Comparison of ENCODE assay signal across 1 cellular context in the genomic region with DNA sequence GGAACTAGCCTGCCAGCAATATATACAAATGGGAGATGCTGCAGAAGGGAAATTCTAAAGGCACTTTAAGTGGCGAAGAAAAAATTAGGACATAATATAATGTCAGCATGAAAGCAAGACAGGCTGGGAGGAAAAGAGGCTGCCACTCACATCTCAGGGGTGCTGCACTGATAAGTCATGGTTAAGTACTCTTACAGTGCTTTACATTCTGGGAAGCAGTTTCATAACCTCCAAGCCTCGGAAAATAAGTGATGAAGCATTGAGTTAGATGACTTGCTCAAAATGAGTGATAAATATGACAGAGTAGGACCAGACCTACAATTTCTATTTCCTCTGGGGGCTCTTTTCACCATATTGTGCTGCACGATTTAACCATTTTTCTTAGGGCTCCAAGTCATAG.
TF ChIP-seq lines count a peak whose summit lies in the region.

No MANE protein-coding gene starts in this region.

TF ChIP-seq in SK-N-SH treated with all-trans-retinoic acid at 6 μM for 48 hours, 23 proteins besides CTCF, POLR2A, EP300 and RAD21 (continued from another document):
- TF ChIP-seq, protein P1, sequence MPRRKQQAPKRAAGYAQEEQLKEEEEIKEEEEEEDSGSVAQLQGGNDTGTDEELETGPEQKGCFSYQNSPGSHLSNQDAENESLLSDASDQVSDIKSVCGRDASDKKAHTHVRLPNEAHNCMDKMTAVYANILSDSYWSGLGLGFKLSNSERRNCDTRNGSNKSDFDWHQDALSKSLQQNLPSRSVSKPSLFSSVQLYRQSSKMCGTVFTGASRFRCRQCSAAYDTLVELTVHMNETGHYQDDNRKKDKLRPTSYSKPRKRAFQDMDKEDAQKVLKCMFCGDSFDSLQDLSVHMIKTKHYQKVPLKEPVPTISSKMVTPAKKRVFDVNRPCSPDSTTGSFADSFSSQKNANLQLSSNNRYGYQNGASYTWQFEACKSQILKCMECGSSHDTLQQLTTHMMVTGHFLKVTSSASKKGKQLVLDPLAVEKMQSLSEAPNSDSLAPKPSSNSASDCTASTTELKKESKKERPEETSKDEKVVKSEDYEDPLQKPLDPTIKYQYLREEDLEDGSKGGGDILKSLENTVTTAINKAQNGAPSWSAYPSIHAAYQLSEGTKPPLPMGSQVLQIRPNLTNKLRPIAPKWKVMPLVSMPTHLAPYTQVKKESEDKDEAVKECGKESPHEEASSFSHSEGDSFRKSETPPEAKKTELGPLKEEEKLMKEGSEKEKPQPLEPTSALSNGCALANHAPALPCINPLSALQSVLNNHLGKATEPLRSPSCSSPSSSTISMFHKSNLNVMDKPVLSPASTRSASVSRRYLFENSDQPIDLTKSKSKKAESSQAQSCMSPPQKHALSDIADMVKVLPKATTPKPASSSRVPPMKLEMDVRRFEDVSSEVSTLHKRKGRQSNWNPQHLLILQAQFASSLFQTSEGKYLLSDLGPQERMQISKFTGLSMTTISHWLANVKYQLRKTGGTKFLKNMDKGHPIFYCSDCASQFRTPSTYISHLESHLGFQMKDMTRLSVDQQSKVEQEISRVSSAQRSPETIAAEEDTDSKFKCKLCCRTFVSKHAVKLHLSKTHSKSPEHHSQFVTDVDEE (CRISPR knock-in tag; IDR thresholded peaks at IDR 0.05), result no peak
- no peak for TF ChIP-seq OSR1 (CRISPR knock-in tag; IDR thresholded peaks at IDR 0.05)
- TF ChIP-seq ZFP30 (CRISPR knock-in tag; IDR thresholded peaks at IDR 0.05), result no peak
- TF ChIP-seq ZNF70 (CRISPR knock-in tag; IDR thresholded peaks at IDR 0.05), result no peak
- TF ChIP-seq, protein P2, sequence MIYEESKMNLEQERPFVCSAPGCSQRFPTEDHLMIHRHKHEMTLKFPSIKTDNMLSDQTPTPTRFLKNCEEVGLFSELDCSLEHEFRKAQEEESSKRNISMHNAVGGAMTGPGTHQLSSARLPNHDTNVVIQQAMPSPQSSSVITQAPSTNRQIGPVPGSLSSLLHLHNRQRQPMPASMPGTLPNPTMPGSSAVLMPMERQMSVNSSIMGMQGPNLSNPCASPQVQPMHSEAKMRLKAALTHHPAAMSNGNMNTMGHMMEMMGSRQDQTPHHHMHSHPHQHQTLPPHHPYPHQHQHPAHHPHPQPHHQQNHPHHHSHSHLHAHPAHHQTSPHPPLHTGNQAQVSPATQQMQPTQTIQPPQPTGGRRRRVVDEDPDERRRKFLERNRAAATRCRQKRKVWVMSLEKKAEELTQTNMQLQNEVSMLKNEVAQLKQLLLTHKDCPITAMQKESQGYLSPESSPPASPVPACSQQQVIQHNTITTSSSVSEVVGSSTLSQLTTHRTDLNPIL (CRISPR knock-in tag; IDR thresholded peaks at IDR 0.05; ENCODE audit: low read depth), result no peak
- TF ChIP-seq, protein P3, sequence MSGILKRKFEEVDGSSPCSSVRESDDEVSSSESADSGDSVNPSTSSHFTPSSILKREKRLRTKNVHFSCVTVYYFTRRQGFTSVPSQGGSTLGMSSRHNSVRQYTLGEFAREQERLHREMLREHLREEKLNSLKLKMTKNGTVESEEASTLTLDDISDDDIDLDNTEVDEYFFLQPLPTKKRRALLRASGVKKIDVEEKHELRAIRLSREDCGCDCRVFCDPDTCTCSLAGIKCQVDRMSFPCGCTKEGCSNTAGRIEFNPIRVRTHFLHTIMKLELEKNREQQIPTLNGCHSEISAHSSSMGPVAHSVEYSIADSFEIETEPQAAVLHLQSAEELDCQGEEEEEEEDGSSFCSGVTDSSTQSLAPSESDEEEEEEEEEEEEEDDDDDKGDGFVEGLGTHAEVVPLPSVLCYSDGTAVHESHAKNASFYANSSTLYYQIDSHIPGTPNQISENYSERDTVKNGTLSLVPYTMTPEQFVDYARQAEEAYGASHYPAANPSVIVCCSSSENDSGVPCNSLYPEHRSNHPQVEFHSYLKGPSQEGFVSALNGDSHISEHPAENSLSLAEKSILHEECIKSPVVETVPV (CRISPR knock-in tag; IDR thresholded peaks at IDR 0.05), result no peak
- TF ChIP-seq ZNF8 (CRISPR knock-in tag; IDR thresholded peaks at IDR 0.05), result no peak
- TF ChIP-seq, protein P4, sequence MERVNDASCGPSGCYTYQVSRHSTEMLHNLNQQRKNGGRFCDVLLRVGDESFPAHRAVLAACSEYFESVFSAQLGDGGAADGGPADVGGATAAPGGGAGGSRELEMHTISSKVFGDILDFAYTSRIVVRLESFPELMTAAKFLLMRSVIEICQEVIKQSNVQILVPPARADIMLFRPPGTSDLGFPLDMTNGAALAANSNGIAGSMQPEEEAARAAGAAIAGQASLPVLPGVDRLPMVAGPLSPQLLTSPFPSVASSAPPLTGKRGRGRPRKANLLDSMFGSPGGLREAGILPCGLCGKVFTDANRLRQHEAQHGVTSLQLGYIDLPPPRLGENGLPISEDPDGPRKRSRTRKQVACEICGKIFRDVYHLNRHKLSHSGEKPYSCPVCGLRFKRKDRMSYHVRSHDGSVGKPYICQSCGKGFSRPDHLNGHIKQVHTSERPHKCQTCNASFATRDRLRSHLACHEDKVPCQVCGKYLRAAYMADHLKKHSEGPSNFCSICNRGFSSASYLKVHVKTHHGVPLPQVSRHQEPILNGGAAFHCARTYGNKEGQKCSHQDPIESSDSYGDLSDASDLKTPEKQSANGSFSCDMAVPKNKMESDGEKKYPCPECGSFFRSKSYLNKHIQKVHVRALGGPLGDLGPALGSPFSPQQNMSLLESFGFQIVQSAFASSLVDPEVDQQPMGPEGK (CRISPR knock-in tag; IDR thresholded peaks at IDR 0.05; ENCODE audit: borderline replicate concordance), result no peak
